In genomic region chr12:40692617-40693502, GRCh38 we compare ENCODE assay signal across 7 cellular contexts. TPM values are rescaled to one million over a fixed set of nuclear protein-coding genes. Genes with fewer than 3 reads are reported as not detected.
DNase-seq lines count a peak whose midpoint lies in the region; ATAC-seq, FAIRE-seq and TF ChIP-seq lines count a peak whose summit lies in the region.

No MANE protein-coding gene starts in this region.

- H3K27ac Mint-ChIP-seq in astrocyte (ENCODE audit: unreplicated experiment), result no peak overlapping the region
- no peak overlapping the region for H3K27ac Mint-ChIP-seq in activated naive CD8-positive, alpha-beta T cell treated with anti-CD3 and anti-CD28 coated beads, Interleukin-2, amount 50 U/mL, for 24 hours
- no peak overlapping the region for H3K27ac Mint-ChIP-seq in naive thymus-derived CD4-positive, alpha-beta T cell

- peaks cover 18% of the 10 kb centered on the region for H3K27me3 ChIP-seq in astrocyte (ENCODE audit: insufficient read depth, low read length)
- H3K27me3 ChIP-seq in thyroid gland, result peaks cover 13% of the 10 kb centered on the region
- H3K27me3 ChIP-seq in Karpas-422 (ENCODE audit: low read length), result no peaks in the 10 kb centered on the region
- H3K27me3 ChIP-seq in naive thymus-derived CD4-positive, alpha-beta T cell (ENCODE audit: control insufficient read depth in 2 of 2, insufficient read depth in 2 of 2, low read length in 2 of 2), result no peaks in the 10 kb centered on the region

- H3K9me3 ChIP-seq in astrocyte (ENCODE audit: insufficient read depth, low read depth, low read length) (no peaks in the 10 kb centered on the region), thyroid gland (no peaks in the 10 kb centered on the region), Karpas-422 (ENCODE audit: low read length) (no peaks in the 10 kb centered on the region)
- H3K9me3 ChIP-seq in naive thymus-derived CD4-positive, alpha-beta T cell (ENCODE audit: control insufficient read depth in 2 of 3, low read length in 3 of 3), result no peaks in the 10 kb centered on the region

- intact Hi-C loops in thyroid gland (cut with DNase I), result no loop called here
- intact Hi-C loops in naive thymus-derived CD4-positive, alpha-beta T cell (cut with micrococcal nuclease), result no loop called here

- peak overlapping the region; percentile 61 for H2AFZ ChIP-seq in astrocyte (ENCODE audit: low read depth, low read length)
- H2AFZ ChIP-seq in Karpas-422 (ENCODE audit: low read length), result no peak overlapping the region

- H3K27ac ChIP-seq in astrocyte (ENCODE audit: low read depth, low read length) (no peak overlapping the region), thyroid gland (no peak overlapping the region), Karpas-422 (ENCODE audit: low read length) (no peak overlapping the region)
- H3K27ac ChIP-seq in naive thymus-derived CD4-positive, alpha-beta T cell (ENCODE audit: low read depth, low read length), result no peak overlapping the region

- peak overlapping the region; percentile 87 for H3K4me3 Mint-ChIP-seq in astrocyte (ENCODE audit: unreplicated experiment)
- H3K4me3 Mint-ChIP-seq in activated naive CD8-positive, alpha-beta T cell treated with anti-CD3 and anti-CD28 coated beads, Interleukin-2, amount 50 U/mL, for 24 hours, result no peak overlapping the region
- no peak overlapping the region for H3K4me3 Mint-ChIP-seq in naive thymus-derived CD4-positive, alpha-beta T cell

- 1 to 3% methylated on average over 31 to 32 of the region's 56 CpGs for WGBS in thyroid gland, 2 donors

- H3K4me1 Mint-ChIP-seq in astrocyte (ENCODE audit: low read depth, unreplicated experiment), result no peaks in the 10 kb centered on the region
- H3K4me1 Mint-ChIP-seq in activated naive CD8-positive, alpha-beta T cell treated with anti-CD3 and anti-CD28 coated beads, Interleukin-2, amount 50 U/mL, for 24 hours, result no peaks in the 10 kb centered on the region
- H3K4me1 Mint-ChIP-seq in naive thymus-derived CD4-positive, alpha-beta T cell, result no peaks in the 10 kb centered on the region

- H3K9me2 ChIP-seq in Karpas-422 (replicated peaks; ENCODE audit: insufficient read depth, low read length), result no peaks in the 10 kb centered on the region

- no peaks in the 10 kb centered on the region for H3K79me2 ChIP-seq in astrocyte (ENCODE audit: insufficient read depth, low read length)
- no peaks in the 10 kb centered on the region for H3K79me2 ChIP-seq in Karpas-422 (ENCODE audit: low read length)

- CTCF ChIA-PET in naive thymus-derived CD4-positive, alpha-beta T cell (lab: Charles Lee), result no interaction called here

- POLR2A ChIA-PET in naive thymus-derived CD4-positive, alpha-beta T cell (lab: Charles Lee), result no interaction called here

- H3K9me3 Mint-ChIP-seq in astrocyte (ENCODE audit: unreplicated experiment), result no peaks in the 10 kb centered on the region
- H3K9me3 Mint-ChIP-seq in activated naive CD8-positive, alpha-beta T cell treated with anti-CD3 and anti-CD28 coated beads, Interleukin-2, amount 50 U/mL, for 24 hours, result no peaks in the 10 kb centered on the region
- H3K9me3 Mint-ChIP-seq in naive thymus-derived CD4-positive, alpha-beta T cell, result peaks cover 0 to 6% (median 0%) of the 10 kb centered on the region in 11 donors

- no peaks in the 10 kb centered on the region for H4K20me1 ChIP-seq in astrocyte (ENCODE audit: insufficient read depth, low read length)
- no peaks in the 10 kb centered on the region for H4K20me1 ChIP-seq in Karpas-422 (ENCODE audit: insufficient read depth, low read depth, low read length)

- ATAC-seq in HG02870 (IDR thresholded peaks at IDR 0.05; ENCODE audit: unreplicated experiment), result peak; percentile 5
- ATAC-seq in activated naive CD8-positive, alpha-beta T cell treated with anti-CD3 and anti-CD28 coated beads, Interleukin-2, amount 50 U/mL, for 24 hours, result no peak
- no peak for ATAC-seq in naive thymus-derived CD4-positive, alpha-beta T cell

- H3K4me3 ChIP-seq in astrocyte (ENCODE audit: insufficient read depth, low read depth, low read length) (peak overlapping the region; percentile 39), thyroid gland (replicated peaks in 1 of 3) (peak overlapping the region in 1 of 3 donors; percentile 25), Karpas-422 (ENCODE audit: low read length) (no peak overlapping the region)
- H3K4me3 ChIP-seq in naive thymus-derived CD4-positive, alpha-beta T cell (ENCODE audit: low read length), result no peak overlapping the region

- H3K4me2 ChIP-seq in astrocyte (ENCODE audit: low read length) (peak overlapping the region; percentile 70), Karpas-422 (ENCODE audit: low read depth, low read length, poor library complexity, severe bottlenecking) (no peak overlapping the region)

- no peaks in the 10 kb centered on the region for H3K4me1 ChIP-seq in astrocyte (ENCODE audit: insufficient read depth, low read length)
- H3K4me1 ChIP-seq in thyroid gland, result peaks cover 13 to 14% of the 10 kb centered on the region in 2 donors
- H3K4me1 ChIP-seq in Karpas-422 (ENCODE audit: low read length), result no peaks in the 10 kb centered on the region
- H3K4me1 ChIP-seq in naive thymus-derived CD4-positive, alpha-beta T cell (ENCODE audit: control insufficient read depth in 2 of 2, insufficient read depth in 2 of 2, low read length in 2 of 2), result no peaks in the 10 kb centered on the region

- H3K9ac ChIP-seq in astrocyte (ENCODE audit: low read length) (no peak overlapping the region), Karpas-422 (ENCODE audit: low read length) (no peak overlapping the region)

- H3K27me3 Mint-ChIP-seq in astrocyte (ENCODE audit: low read depth, unreplicated experiment), result peaks cover 7% of the 10 kb centered on the region
- peaks cover 24% of the 10 kb centered on the region for H3K27me3 Mint-ChIP-seq in activated naive CD8-positive, alpha-beta T cell treated with anti-CD3 and anti-CD28 coated beads, Interleukin-2, amount 50 U/mL, for 24 hours
- peaks cover 26 to 41% (median 35%) of the 10 kb centered on the region in 5 donors for H3K27me3 Mint-ChIP-seq in naive thymus-derived CD4-positive, alpha-beta T cell

- H3K36me3 Mint-ChIP-seq in astrocyte (ENCODE audit: low read depth, unreplicated experiment), result no peaks in the 10 kb centered on the region
- no peaks in the 10 kb centered on the region for H3K36me3 Mint-ChIP-seq in activated naive CD8-positive, alpha-beta T cell treated with anti-CD3 and anti-CD28 coated beads, Interleukin-2, amount 50 U/mL, for 24 hours (ENCODE audit: low read depth)
- no peaks in the 10 kb centered on the region for H3K36me3 Mint-ChIP-seq in naive thymus-derived CD4-positive, alpha-beta T cell

- H3K36me3 ChIP-seq in astrocyte (ENCODE audit: insufficient read depth, low read length) (no peaks in the 10 kb centered on the region), thyroid gland (no peaks in the 10 kb centered on the region), Karpas-422 (ENCODE audit: insufficient read depth, low read length) (no peaks in the 10 kb centered on the region)
- H3K36me3 ChIP-seq in naive thymus-derived CD4-positive, alpha-beta T cell (ENCODE audit: control insufficient read depth in 2 of 3, insufficient read depth in 3 of 3, low read length in 3 of 3), result no peaks in the 10 kb centered on the region

- DNase-seq in astrocyte (ENCODE audit: low read depth), result no peak
- DNase-seq in kidney tubule cell (ENCODE audit: low spot score), result peak; percentile 51
- DNase-seq in thyroid gland, result peak; percentile 17 to 30
- DNase-seq in Karpas-422, result no peak
- DNase-seq in activated naive CD8-positive, alpha-beta T cell treated with anti-CD3 and anti-CD28 coated beads, Interleukin-2, amount 50 U/mL, for 24 hours, result no peak
- DNase-seq in naive thymus-derived CD4-positive, alpha-beta T cell, result no peak

- FAIRE-seq in astrocyte (lab: Jason Lieb, UNC), result no peak

- TF ChIP-seq POLR2A in thyroid gland (IDR thresholded peaks at IDR 0.05), result no peak

- TF ChIP-seq CTCF in astrocyte (IDR thresholded peaks at IDR 0.05; ENCODE audit: insufficient read depth, low read depth, low read length), result no peak
- TF ChIP-seq CTCF in thyroid gland (IDR thresholded peaks at IDR 0.05), result no peak

RNA-seq across cellular contexts. Expression of gene CNTN1, which starts 0.6 kb away (rescaled TPM):
- 1.7 and 2.1 TPM in 2 replicates for total RNA-seq in astrocyte
- 1 to 10 TPM; 1.9 to 2.7 (median 2.0) TPM for total RNA-seq in thyroid gland
- total RNA-seq in Karpas-422 (2014; rRNA removed; shearing (Covaris generic); ENCODE audit: low replicate concordance), result not detected in 2 replicates
- not detected for total RNA-seq in naive thymus-derived CD4-positive, alpha-beta T cell
- not detected for polyA plus RNA-seq in naive thymus-derived CD4-positive, alpha-beta T cell

Comparison
In these comparisons a context has a peak if more than half of its experiments do, and no peak if none do; other contexts are left out.
1. DNase-seq: peak in kidney tubule cell (single experiment) and thyroid gland (2 of 2); none in astrocyte (single experiment), Karpas-422 (single experiment), activated naive CD8-positive, alpha-beta T cell treated with anti-CD3 and anti-CD28 coated beads, Interleukin-2, amount 50 U/mL, for 24 hours (single experiment) and naive thymus-derived CD4-positive, alpha-beta T cell (0 of 9).